In the genomic region with DNA sequence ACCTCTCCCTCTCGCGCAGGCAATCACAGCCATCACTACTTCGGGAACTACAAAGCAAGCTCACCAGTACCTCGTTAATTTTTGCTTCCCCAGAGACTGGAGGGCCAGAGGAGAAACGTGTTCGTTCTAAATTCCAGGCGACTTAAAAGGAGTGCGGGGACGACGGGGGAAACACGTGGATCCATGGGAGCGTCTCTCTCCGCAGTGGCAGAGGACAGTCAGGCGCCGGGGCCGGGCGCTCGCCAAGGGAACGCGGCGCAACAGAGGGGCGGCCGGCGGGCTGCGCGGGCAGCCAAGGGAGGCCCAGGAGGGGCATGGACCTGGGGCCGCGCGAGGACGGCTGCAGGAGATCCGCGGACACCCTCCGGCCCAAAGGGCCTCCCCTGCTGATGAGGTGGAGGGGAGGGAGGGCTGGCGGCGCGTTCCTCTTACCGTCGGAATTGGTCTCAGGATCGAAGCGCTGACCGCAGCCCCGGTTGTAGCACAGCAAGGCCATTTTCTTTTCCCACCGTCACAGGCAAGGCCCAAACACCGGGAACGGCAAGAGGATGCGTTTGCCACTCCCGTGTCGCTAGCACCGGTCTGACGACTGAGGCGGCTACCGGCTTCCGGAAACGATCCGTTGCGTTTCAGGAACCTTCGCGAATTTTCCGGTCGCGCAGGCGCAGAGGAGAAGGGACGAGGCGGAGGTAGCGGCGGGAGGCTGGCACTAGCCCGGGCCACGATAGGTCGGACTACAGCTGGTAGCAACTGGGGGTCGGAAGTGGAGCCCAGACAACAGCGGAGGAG, we compare ENCODE assay signal across 8 cellular contexts. TPM values are rescaled to one million over a fixed set of nuclear protein-coding genes. Genes with fewer than 3 reads are reported as not detected.
A peak's percentile ranks its signal among the peaks of the same experiment; 100 is the strongest.
DNase-seq lines count a peak whose midpoint lies in the region; ATAC-seq and TF ChIP-seq lines count a peak whose summit lies in the region.

A gene (minus strand): TSS at position 591 of the 789 bp plus-strand sequence. CDS start 95 bp downstream, at position 496.

- 0 to 1% methylated on average over 36 to 54 of the region's 71 CpGs for WGBS in testis, 2 donors

- H3K36me3 ChIP-seq in testis (ENCODE audit: low read depth, missing control alignments) = no peaks in the 10 kb centered on the region

- peaks cover 33 to 40% of the 10 kb centered on the region in 2 donors for H3K36me3 Mint-ChIP-seq in activated naive CD4-positive, alpha-beta T cell treated with anti-CD3 and anti-CD28 coated beads, Interleukin-2, amount 50 U/mL, for 72 hours
- no peaks in the 10 kb centered on the region for H3K36me3 Mint-ChIP-seq in glutamatergic neuron (ENCODE audit: unreplicated experiment)

- DNase-seq in GM10248 (ENCODE audit: extremely low spot score) = peak; percentile 90
- peak; percentile 94 for DNase-seq in NB4 (ENCODE audit: low read depth)
- DNase-seq in SKM-1 (lab: John Stamatoyannopoulos, UW; ENCODE audit: unreplicated experiment) = peak; percentile 70
- DNase-seq in activated naive CD4-positive, alpha-beta T cell treated with anti-CD3 and anti-CD28 coated beads, Interleukin-2, amount 50 U/mL, for 72 hours (ENCODE audit: low spot score in 2 of 2) = peak; percentile 89 to 97
- peak; percentile 93 for DNase-seq in glutamatergic neuron
- peak; percentile 85 for DNase-seq in omental fat pad (ENCODE audit: low spot score)
- peak; percentile 93 for DNase-seq in testis

- POLR2A ChIA-PET in GM10248 (lab: Yijun Ruan, JAX) = no interaction called here

- no peaks in the 10 kb centered on the region for H3K9me3 ChIP-seq in testis

- H3K27ac Mint-ChIP-seq in activated naive CD4-positive, alpha-beta T cell treated with anti-CD3 and anti-CD28 coated beads, Interleukin-2, amount 50 U/mL, for 72 hours = peak within 1 kb of the TSS; percentile 98 to 99
- H3K27ac Mint-ChIP-seq in glutamatergic neuron (ENCODE audit: unreplicated experiment) = peak within 1 kb of the TSS; percentile 95

- no peak for TF ChIP-seq CTCF in GM10248 (IDR thresholded peaks at IDR 0.05; ENCODE audit: control extremely low read depth, extremely low read depth, low read depth, missing control alignments)
- no peak for TF ChIP-seq CTCF in NB4 (IDR thresholded peaks at IDR 0.05; ENCODE audit: low read depth, low read length)
- no peak for TF ChIP-seq CTCF in glutamatergic neuron (IDR thresholded peaks at IDR 0.05; ENCODE audit: partially characterized antibody, unreplicated experiment)
- TF ChIP-seq CTCF in omental fat pad (IDR thresholded peaks at IDR 0.05) = no peak
- no peak for TF ChIP-seq CTCF in testis (IDR thresholded peaks at IDR 0.05)

- H3K27me3 ChIP-seq in testis = no peaks in the 10 kb centered on the region

- peak within 1 kb of the TSS; percentile 90 for H3K4me3 ChIP-seq in NB4 (ENCODE audit: low read depth, low read length)
- H3K4me3 ChIP-seq in testis = peak within 1 kb of the TSS; percentile 86

- H3K4me1 Mint-ChIP-seq in glutamatergic neuron (ENCODE audit: low read depth, unreplicated experiment) = peaks cover 24% of the 10 kb centered on the region

- intact Hi-C loops in testis (cut with DNase I; ENCODE audit: low total_unique reads) = no loop called here

- H3K4me1 ChIP-seq in testis = peaks cover 15% of the 10 kb centered on the region

- H3K9me3 Mint-ChIP-seq in activated naive CD4-positive, alpha-beta T cell treated with anti-CD3 and anti-CD28 coated beads, Interleukin-2, amount 50 U/mL, for 72 hours = peaks cover 0 to 4% of the 10 kb centered on the region in 2 donors
- peaks cover 7% of the 10 kb centered on the region for H3K9me3 Mint-ChIP-seq in glutamatergic neuron (ENCODE audit: unreplicated experiment)

- TF ChIP-seq POLR2A in NB4 (IDR thresholded peaks at IDR 0.05; ENCODE audit: extremely low read depth, insufficient read length) (peak; percentile 76), testis (IDR thresholded peaks at IDR 0.05) (peak; percentile 98)

- H3K4me3 Mint-ChIP-seq in glutamatergic neuron (ENCODE audit: unreplicated experiment) = peak within 1 kb of the TSS; percentile 97

- peak within 1 kb of the TSS; percentile 96 to 97 for H3K27ac ChIP-seq in testis

- peaks cover 10% of the 10 kb centered on the region for H3K27me3 Mint-ChIP-seq in glutamatergic neuron (ENCODE audit: unreplicated experiment)

- ATAC-seq in HG02571 (IDR thresholded peaks at IDR 0.05; ENCODE audit: unreplicated experiment) (peak; percentile 93), omental fat pad (ENCODE audit: low FRiP score) (peak; percentile 97)
- peak; percentile 94 to 95 for ATAC-seq in activated naive CD4-positive, alpha-beta T cell treated with anti-CD3 and anti-CD28 coated beads, Interleukin-2, amount 50 U/mL, for 72 hours

- CTCF ChIA-PET in GM10248 (lab: Yijun Ruan, JAX) = interaction anchor here (0.7 to 4.2 kb wide), 3 partner anchors 16 to 20 kb away, joined by 3 to 24 read pairs (median 3); no protein-coding TSS in a partner anchor

RNA-seq across cellular contexts. Expression of the gene that starts here (rescaled TPM):
- 10 to 100 TPM; 56.3 to 68.5 TPM for total RNA-seq in activated naive CD4-positive, alpha-beta T cell treated with anti-CD3 and anti-CD28 coated beads, Interleukin-2, amount 50 U/mL, for 72 hours
- total RNA-seq in glutamatergic neuron (ENCODE audit: unreplicated experiment) = 49.2 TPM
- total RNA-seq in omental fat pad = 100 to 1,000 TPM in 1 of 4 donors, 10 to 100 TPM in 3; 56.2 to 147 (median 79.4) TPM
- 10 to 100 TPM; 46.8 to 65.6 TPM for total RNA-seq in testis
- polyA plus RNA-seq in testis (ENCODE audit: insufficient read depth, low read depth, low replicate concordance) = 20.9 TPM

Comparison
In these comparisons a context has a peak if more than half of its experiments do, and no peak if none do; other contexts are left out.
1. Peak in every context shown above with its lines: DNase-seq, ATAC-seq, H3K4me3 ChIP-seq and H3K27ac ChIP-seq.